Comparison of ENCODE assay signal across 17 cellular contexts in genomic region chr11:107182983-107183382, GRCh38.
"Had no signal": no experiment of that assay in that cellular context is flagged by ENCODE, and none has a peak within 500 bp of the region (broad histone marks: within the 10 kb centered on the region; RNA-seq: fewer than 3 reads in every experiment).

No MANE protein-coding gene starts in this region.

- H3K36me3 ChIP-seq: colonic mucosa, gastroesophageal sphincter, neutrophil, tibial artery, vagina had no signal

- H3K27me3 ChIP-seq: colonic mucosa, gastroesophageal sphincter, neutrophil, tibial artery, vagina had no signal

- DNase-seq: activated CD4-positive, alpha-beta T cell treated with anti-CD3 and anti-CD28 coated beads for 1 hour; activated CD8-positive, alpha-beta memory T cell treated with anti-CD3 and anti-CD28 coated beads, Interleukin-2, amount 50 U/mL, for 4 hours; activated CD8-positive, alpha-beta T cell treated with anti-CD3 and anti-CD28 coated beads for 36 hours; activated naive CD8-positive, alpha-beta T cell treated with anti-CD3 and anti-CD28 coated beads, Interleukin-2, amount 10 ng/mL, durations not matched to agents 7 days and 5 days; activated T-cell treated with anti-CD3 and anti-CD28 coated beads, Interleukin-2, amount 50 U/mL, for 72 hours; anterior cingulate cortex; colonic mucosa; effector CD4-positive, alpha-beta T cell; kidney; naive thymus-derived CD4-positive, alpha-beta T cell; right cardiac atrium; T1000; tibial artery had no signal

- H3K9me3 ChIP-seq: colonic mucosa, gastroesophageal sphincter, neutrophil, tibial artery, vagina had no signal

- H3K27ac ChIP-seq: colonic mucosa, gastroesophageal sphincter, neutrophil, tibial artery, vagina had no signal

- ATAC-seq: activated CD8-positive, alpha-beta T cell treated with anti-CD3 and anti-CD28 coated beads for 36 hours; activated T-cell treated with anti-CD3 and anti-CD28 coated beads, Interleukin-2, amount 50 U/mL, for 72 hours; gastroesophageal sphincter; naive thymus-derived CD4-positive, alpha-beta T cell; right cardiac atrium; stimulated activated memory B cell treated with anti-CD40 and anti-IgM and Interleukin-4, amounts not matched to agents 10 μg/mL and 1 μg/mL and 100 μg/mL, for 72 hours had no signal

- H3K4me1 ChIP-seq: colonic mucosa, gastroesophageal sphincter, tibial artery, vagina had no signal

- H3K4me3 ChIP-seq: colonic mucosa, gastroesophageal sphincter, tibial artery, vagina had no signal
